Comparison of ENCODE assay signal across 5 cellular contexts in genomic region chr22:39045136-39045535, GRCh38. TPM values are rescaled to one million over a fixed set of nuclear protein-coding genes. Genes with fewer than 3 reads are reported as not detected.
"Had no signal": no experiment of that assay in that cellular context is flagged by ENCODE, and none has a peak within 500 bp of the region (broad histone marks: within the 10 kb centered on the region; RNA-seq: fewer than 3 reads in every experiment).

No MANE protein-coding gene starts in this region.

RNA-seq across cellular contexts. Expression of gene APOBEC3H, which starts 51.9 kb away (rescaled TPM):
- total RNA-seq: aorta, NCI-H460, Peyer's patch, SJSA1 had no signal
- polyA plus RNA-seq: aorta, IMR-90 had no signal
